Comparison of ENCODE assay signal across 18 cellular contexts in genomic region chr7:51280156-51280555, GRCh38. TPM values are rescaled to one million over a fixed set of nuclear protein-coding genes. Genes with fewer than 3 reads are reported as not detected.
"Had no signal": no experiment of that assay in that cellular context is flagged by ENCODE, and none has a peak within 500 bp of the region (broad histone marks: within the 10 kb centered on the region; RNA-seq: fewer than 3 reads in every experiment).

No MANE protein-coding gene starts in this region.

- H3K27me3 Mint-ChIP-seq: dendritic cell treated with granulocyte-macrophage colony-stimulating factor and Interleukin-4, amounts not matched to agents 40 ng/mL and 50 ng/mL, for 4 days had no signal

- H3K27ac ChIP-seq: brain microvascular endothelial cell, epithelial cell of prostate, ovary, thyroid gland had no signal

- H3K4me1 Mint-ChIP-seq: activated naive CD8-positive, alpha-beta T cell treated with anti-CD3 and anti-CD28 coated beads, Interleukin-2, amount 10 ng/mL, durations not matched to agents 7 days and 5 days had no signal

- H3K9me3 ChIP-seq: ovary, thyroid gland had no signal

- H3K27me3 ChIP-seq: brain microvascular endothelial cell, ovary, thyroid gland had no signal

- H3K36me3 ChIP-seq: brain microvascular endothelial cell, heart right ventricle, ovary, thyroid gland had no signal

- H3K36me3 Mint-ChIP-seq: activated naive CD8-positive, alpha-beta T cell treated with anti-CD3 and anti-CD28 coated beads, Interleukin-2, amount 10 ng/mL, durations not matched to agents 7 days and 5 days had no signal

- H3K27ac Mint-ChIP-seq: activated naive CD8-positive, alpha-beta T cell treated with anti-CD3 and anti-CD28 coated beads, Interleukin-2, amount 10 ng/mL, durations not matched to agents 7 days and 5 days; dendritic cell treated with granulocyte-macrophage colony-stimulating factor and Interleukin-4, amounts not matched to agents 40 ng/mL and 50 ng/mL, for 4 days; effector memory CD8-positive, alpha-beta T cell; T-helper 2 cell treated with Interferon-gamma antibody and Interleukin-4, amounts not matched to agents 5 μg/mL and 100 μg/mL, for 36 hours had no signal

- H3K9me3 Mint-ChIP-seq: neural crest cell had no signal

- DNase-seq: activated naive CD4-positive, alpha-beta T cell; activated naive CD8-positive, alpha-beta T cell treated with anti-CD3 and anti-CD28 coated beads, Interleukin-2, amount 10 ng/mL, durations not matched to agents 7 days and 5 days; activated T-cell treated with anti-CD3 and anti-CD28 coated beads for 4 hours; anterior cingulate cortex; brain microvascular endothelial cell; cerebellar nuclear complex; effector memory CD8-positive, alpha-beta T cell; heart right ventricle; midbrain; ovary; stimulated activated CD4-positive, alpha-beta T cell treated with anti-CD3 and anti-CD28 coated beads, Interleukin-12 subunit alpha, Interleukin-12 subunit beta, amount 100 ng/mL, for 4 hours; stimulated activated CD4-positive, alpha-beta T cell treated with anti-CD3 and anti-CD28 coated beads, Interleukin-2, amount 100 ng/mL, for 24 hours; thyroid gland had no signal

- H3K4me3 ChIP-seq: heart right ventricle, ovary, thyroid gland had no signal

- H3K4me3 Mint-ChIP-seq: activated naive CD8-positive, alpha-beta T cell treated with anti-CD3 and anti-CD28 coated beads, Interleukin-2, amount 10 ng/mL, durations not matched to agents 7 days and 5 days; dendritic cell treated with granulocyte-macrophage colony-stimulating factor and Interleukin-4, amounts not matched to agents 40 ng/mL and 50 ng/mL, for 4 days; effector memory CD8-positive, alpha-beta T cell; neural crest cell; T-helper 2 cell treated with Interferon-gamma antibody and Interleukin-4, amounts not matched to agents 5 μg/mL and 100 μg/mL, for 36 hours had no signal

RNA-seq across cellular contexts. Expression of gene COBL, which starts 36.5 kb away (rescaled TPM):
- total RNA-seq: activated naive CD8-positive, alpha-beta T cell treated with anti-CD3 and anti-CD28 coated beads, Interleukin-2, amount 10 ng/mL, durations not matched to agents 7 days and 5 days; lung microvascular endothelial cell had no signal
